In the genomic region with DNA sequence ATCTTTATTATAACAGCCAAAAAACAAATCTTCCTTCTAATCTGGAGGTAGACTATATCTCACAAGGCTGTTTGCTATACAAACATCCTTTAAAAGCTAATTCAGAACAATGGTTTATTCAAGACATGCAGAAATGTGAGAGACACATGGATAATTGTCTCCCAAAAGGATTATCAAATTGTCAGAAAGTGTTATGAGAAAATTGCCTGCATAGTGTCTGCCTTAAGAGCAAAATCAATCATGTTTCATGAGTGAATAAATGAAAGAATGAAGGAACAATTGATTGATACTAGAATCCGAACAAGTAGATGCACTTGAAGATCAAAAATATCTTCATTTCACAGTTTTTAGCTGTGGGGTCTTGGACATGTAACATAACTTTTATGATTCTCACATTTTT, we compare ENCODE assay signal across 29 cellular contexts.
"Had no signal": no experiment of that assay in that cellular context is flagged by ENCODE, and none has a peak within 500 bp of the region (broad histone marks: within the 10 kb centered on the region; RNA-seq: fewer than 3 reads in every experiment).

No MANE protein-coding gene starts in this region.

- H3K9me3 ChIP-seq: stomach, suprapubic skin, testis, thoracic aorta, thyroid gland, tibial artery, tibial nerve, transverse colon, upper lobe of left lung, upper lobe of right lung, uterus, vagina had no signal

- H3K36me3 ChIP-seq: stomach, suprapubic skin, thoracic aorta, thyroid gland, tibial artery, tibial nerve, transverse colon, upper lobe of left lung, upper lobe of right lung, uterus, vagina had no signal

- H3K27ac Mint-ChIP-seq: stimulated activated effector memory CD8-positive, alpha-beta T cell treated with anti-CD3 and anti-CD28 coated beads, Interleukin-12 subunit alpha, Interleukin-12 subunit beta, amount 100 ng/mL, for 72 hours; stimulated activated memory B cell treated with anti-CD40 and anti-IgM and Interleukin-4, amounts not matched to agents 10 μg/mL and 1 μg/mL and 100 μg/mL, for 72 hours; stimulated activated naive B cell treated with anti-CD40 and anti-IgM and Interleukin-4, amounts not matched to agents 10 μg/mL and 1 μg/mL and 100 μg/mL, for 72 hours; stimulated activated naive CD8-positive, alpha-beta T cell treated with anti-CD3 and anti-CD28 coated beads, Interleukin-15, amount 100 ng/mL, for 72 hours; stimulated activated naive CD8-positive, alpha-beta T cell treated with anti-CD3 and anti-CD28 coated beads, Interleukin-15, Interleukin-2, amounts not matched to agents 100 ng/mL and 50 ng/mL, for 24 hours; type B pancreatic cell had no signal

- H3K4me1 ChIP-seq: stomach, suprapubic skin, testis, thyroid gland, tibial artery, tibial nerve, transverse colon, upper lobe of left lung, upper lobe of right lung, uterus, vagina had no signal

- DNase-seq: stimulated activated CD4-positive, alpha-beta T cell treated with anti-CD3 and anti-CD28 coated beads, Interleukin-2, amount 100 ng/mL, for 48 hours; stimulated activated CD4-positive, alpha-beta T cell treated with anti-CD3 and anti-CD28 coated beads, Interleukin-4, amount 100 ng/mL, for 1 hour; stimulated activated CD4-positive, alpha-beta T cell treated with anti-CD3 and anti-CD28 coated beads, Interleukin-4, amount 100 ng/mL, for 24 hours; stimulated activated CD4-positive, alpha-beta T cell treated with anti-CD3 and anti-CD28 coated beads, Interleukin-4, amount 100 ng/mL, for 4 hours; stimulated activated CD8-positive, alpha-beta memory T cell treated with anti-CD3 and anti-CD28 coated beads, Interleukin-4, amount 100 ng/mL, for 48 hours; stimulated activated naive B cell treated with anti-CD40 and anti-IgM and Interleukin-4, amounts not matched to agents 10 μg/mL and 1 μg/mL and 100 μg/mL, for 72 hours; stimulated activated naive CD4-positive, alpha-beta T cell; stimulated activated naive CD4-positive, alpha-beta T cell treated with Interleukin-2 at 50 U/mL for 16 hours; stimulated activated naive CD8-positive, alpha-beta T cell treated with anti-CD3 and anti-CD28 coated beads, Interleukin-15, amount 100 ng/mL, for 72 hours; stimulated activated naive CD8-positive, alpha-beta T cell treated with anti-CD3 and anti-CD28 coated beads, Interleukin-15, Interleukin-2, amounts not matched to agents 100 U/mL and 50 U/mL, for 24 hours; stomach; substantia nigra; testis; thyroid gland; tibial artery; transverse colon; trophoblast cell; upper lobe of left lung; upper lobe of right lung; uterus had no signal

- H3K27ac ChIP-seq: stomach, suprapubic skin, testis, thoracic aorta, thyroid gland, tibial artery, tibial nerve, transverse colon, upper lobe of left lung, upper lobe of right lung, uterus, vagina had no signal

- FAIRE-seq: urothelium cell line had no signal

- H3K4me3 ChIP-seq: stomach, suprapubic skin, testis, thoracic aorta, thyroid gland, tibial artery, tibial nerve, transverse colon, upper lobe of left lung, upper lobe of right lung, uterus, vagina had no signal

- H3K27me3 Mint-ChIP-seq: stimulated activated memory B cell treated with anti-CD40 and anti-IgM and Interleukin-4, amounts not matched to agents 10 μg/mL and 1 μg/mL and 100 μg/mL, for 72 hours; stimulated activated naive B cell treated with anti-CD40 and anti-IgM and Interleukin-4, amounts not matched to agents 10 μg/mL and 1 μg/mL and 100 μg/mL, for 72 hours; stimulated activated naive CD8-positive, alpha-beta T cell treated with anti-CD3 and anti-CD28 coated beads, Interleukin-15, Interleukin-2, amounts not matched to agents 100 ng/mL and 50 ng/mL, for 24 hours; type B pancreatic cell had no signal

- H3K36me3 Mint-ChIP-seq: stimulated activated effector memory CD8-positive, alpha-beta T cell treated with anti-CD3 and anti-CD28 coated beads, Interleukin-12 subunit alpha, Interleukin-12 subunit beta, amount 100 ng/mL, for 72 hours; type B pancreatic cell had no signal

- H3K4me1 Mint-ChIP-seq: stimulated activated effector memory CD8-positive, alpha-beta T cell treated with anti-CD3 and anti-CD28 coated beads, Interleukin-12 subunit alpha, Interleukin-12 subunit beta, amount 100 ng/mL, for 72 hours; stimulated activated memory B cell treated with anti-CD40 and anti-IgM and Interleukin-4, amounts not matched to agents 10 μg/mL and 1 μg/mL and 100 μg/mL, for 72 hours; stimulated activated naive CD8-positive, alpha-beta T cell treated with anti-CD3 and anti-CD28 coated beads, Interleukin-15, amount 100 ng/mL, for 72 hours had no signal

- H3K9me3 Mint-ChIP-seq: type B pancreatic cell had no signal

- H3K27me3 ChIP-seq: stomach, suprapubic skin, testis, thyroid gland, tibial artery, tibial nerve, transverse colon, upper lobe of left lung, upper lobe of right lung, uterus, vagina had no signal

- ATAC-seq: stimulated activated effector memory CD8-positive, alpha-beta T cell treated with anti-CD3 and anti-CD28 coated beads, Interleukin-12 subunit alpha, Interleukin-12 subunit beta, amount 100 ng/mL, for 72 hours; stimulated activated memory B cell treated with anti-CD40 and anti-IgM and Interleukin-4, amounts not matched to agents 10 μg/mL and 1 μg/mL and 100 μg/mL, for 72 hours; stimulated activated naive B cell treated with anti-CD40 and anti-IgM and Interleukin-4, amounts not matched to agents 10 μg/mL and 1 μg/mL and 100 μg/mL, for 72 hours; stimulated activated naive CD8-positive, alpha-beta T cell treated with anti-CD3 and anti-CD28 coated beads, Interleukin-15, amount 100 ng/mL, for 72 hours; stimulated activated naive CD8-positive, alpha-beta T cell treated with anti-CD3 and anti-CD28 coated beads, Interleukin-15, Interleukin-2, amounts not matched to agents 100 U/mL and 50 U/mL, for 24 hours; upper lobe of right lung had no signal

- H3K4me3 Mint-ChIP-seq: stimulated activated effector memory CD8-positive, alpha-beta T cell treated with anti-CD3 and anti-CD28 coated beads, Interleukin-12 subunit alpha, Interleukin-12 subunit beta, amount 100 ng/mL, for 72 hours; stimulated activated memory B cell treated with anti-CD40 and anti-IgM and Interleukin-4, amounts not matched to agents 10 μg/mL and 1 μg/mL and 100 μg/mL, for 72 hours; stimulated activated naive B cell treated with anti-CD40 and anti-IgM and Interleukin-4, amounts not matched to agents 10 μg/mL and 1 μg/mL and 100 μg/mL, for 72 hours; stimulated activated naive CD8-positive, alpha-beta T cell treated with anti-CD3 and anti-CD28 coated beads, Interleukin-15, amount 100 ng/mL, for 72 hours; stimulated activated naive CD8-positive, alpha-beta T cell treated with anti-CD3 and anti-CD28 coated beads, Interleukin-15, Interleukin-2, amounts not matched to agents 100 ng/mL and 50 ng/mL, for 24 hours; type B pancreatic cell had no signal
